Comparison of ENCODE assay signal across 14 cellular contexts in the genomic region with DNA sequence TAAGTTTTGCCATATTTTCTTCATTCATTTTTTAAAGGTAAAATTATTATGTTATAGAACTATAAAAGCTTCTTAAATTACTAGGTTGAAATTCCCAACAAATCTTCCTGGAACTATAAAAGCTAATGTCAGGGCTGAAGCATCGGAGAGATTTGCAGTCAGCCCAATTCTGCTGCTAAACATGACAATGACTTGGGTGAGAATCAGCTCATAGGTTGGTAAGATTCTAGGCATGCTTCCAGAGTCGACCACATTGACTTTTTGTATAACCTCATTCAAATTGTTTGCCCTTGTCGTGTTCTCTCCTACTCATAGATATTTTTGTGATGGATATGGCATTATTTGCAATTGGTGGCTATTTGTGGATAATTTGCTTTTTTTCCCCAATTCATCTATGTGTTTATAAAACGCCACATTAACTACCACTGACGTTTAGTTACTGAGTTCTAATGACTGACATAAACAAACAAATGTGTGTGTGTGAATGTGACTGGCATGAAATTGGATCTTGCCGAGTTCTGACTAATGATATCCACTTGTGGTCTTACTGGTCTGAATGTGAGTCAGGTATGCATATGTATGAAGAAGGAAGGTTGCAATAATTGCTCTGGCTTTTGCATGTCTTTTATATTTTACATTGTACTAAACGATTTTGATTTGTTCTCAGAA.
DNase-seq lines count a peak whose midpoint lies in the region; ATAC-seq, FAIRE-seq and TF ChIP-seq lines count a peak whose summit lies in the region.
"Had no signal": no experiment of that assay in that cellular context is flagged by ENCODE, and none has a peak within 500 bp of the region (broad histone marks: within the 10 kb centered on the region; RNA-seq: fewer than 3 reads in every experiment).

No MANE protein-coding gene starts in this region.

- H3K4me1 ChIP-seq in CD8-positive, alpha-beta memory T cell (ENCODE audit: insufficient read depth, low read length), result no peaks in the 10 kb centered on the region

- H3K27ac Mint-ChIP-seq in CD8-positive, alpha-beta memory T cell, result no peak overlapping the region
- no peak overlapping the region for H3K27ac Mint-ChIP-seq in type B pancreatic cell
- H3K27ac Mint-ChIP-seq: activated naive CD8-positive, alpha-beta T cell treated with anti-CD3 and anti-CD28 coated beads for 36 hours; neural progenitor cell had no signal

- peaks cover 5% of the 10 kb centered on the region for H3K27me3 ChIP-seq in CD8-positive, alpha-beta memory T cell (ENCODE audit: insufficient read depth, low read length, poor library complexity, severe bottlenecking)
- H3K27me3 ChIP-seq: neural progenitor cell had no signal

- no peaks in the 10 kb centered on the region for H3K4me1 Mint-ChIP-seq in CD8-positive, alpha-beta memory T cell
- H3K4me1 Mint-ChIP-seq in type B pancreatic cell (ENCODE audit: unreplicated experiment), result peaks cover 30% of the 10 kb centered on the region
- H3K4me1 Mint-ChIP-seq: activated naive CD8-positive, alpha-beta T cell treated with anti-CD3 and anti-CD28 coated beads for 36 hours had no signal

- DNase-seq in NCI-H510A treated with DMSO at 0.1 percent for 48 hours (lab: John Stamatoyannopoulos, UW) (peak; percentile 7), NCI-H510A (lab: John Stamatoyannopoulos, UW) (no peak), NCI-H748 treated with DMSO at 0.1 percent for 48 hours (lab: John Stamatoyannopoulos, UW) (peak; percentile 37), epithelial cell of esophagus (ENCODE audit: low read depth) (peak; percentile 93), urothelium cell line (ENCODE audit: low spot score) (peak; percentile 26), type B pancreatic cell (ENCODE audit: extremely low spot score, unreplicated experiment) (no peak)
- no peak for DNase-seq in CD8-positive, alpha-beta memory T cell
- DNase-seq: activated naive CD8-positive, alpha-beta T cell treated with anti-CD3 and anti-CD28 coated beads for 36 hours; NCI-H1694 had no signal

- H3K4me3 ChIP-seq in epithelial cell of esophagus (ENCODE audit: low read length), result no peak overlapping the region
- H3K4me3 ChIP-seq in CD8-positive, alpha-beta memory T cell (ENCODE audit: low read length), result no peak overlapping the region
- H3K4me3 ChIP-seq: neural progenitor cell had no signal

- POLR2A ChIA-PET in CD8-positive, alpha-beta memory T cell (lab: Charles Lee), result no interaction called here

- no peak for ATAC-seq in GM21367 (IDR thresholded peaks at IDR 0.05; ENCODE audit: unreplicated experiment)
- ATAC-seq: left lobe of liver, Panc1 had no signal

- CTCF ChIA-PET in CD8-positive, alpha-beta memory T cell (lab: Charles Lee), result no interaction called here

- no peaks in the 10 kb centered on the region for H3K27me3 Mint-ChIP-seq in CD8-positive, alpha-beta memory T cell
- H3K27me3 Mint-ChIP-seq in type B pancreatic cell, result peaks cover 22% of the 10 kb centered on the region

- H3K36me3 Mint-ChIP-seq in CD8-positive, alpha-beta memory T cell, result no peaks in the 10 kb centered on the region
- H3K36me3 Mint-ChIP-seq in type B pancreatic cell, result peaks cover 4% of the 10 kb centered on the region
- H3K36me3 Mint-ChIP-seq: activated naive CD8-positive, alpha-beta T cell treated with anti-CD3 and anti-CD28 coated beads for 36 hours; neural progenitor cell had no signal

- peaks cover 0 to 3% (median 0%) of the 10 kb centered on the region in 5 donors for H3K9me3 Mint-ChIP-seq in CD8-positive, alpha-beta memory T cell
- no peaks in the 10 kb centered on the region for H3K9me3 Mint-ChIP-seq in type B pancreatic cell
- H3K9me3 Mint-ChIP-seq: activated naive CD8-positive, alpha-beta T cell treated with anti-CD3 and anti-CD28 coated beads for 36 hours; neural progenitor cell had no signal

- no peaks in the 10 kb centered on the region for H3K36me3 ChIP-seq in CD8-positive, alpha-beta memory T cell (ENCODE audit: insufficient read depth, low read length)
- H3K36me3 ChIP-seq: neural progenitor cell had no signal

- H3K27ac ChIP-seq in CD8-positive, alpha-beta memory T cell (ENCODE audit: low read depth, low read length), result no peak overlapping the region
- H3K27ac ChIP-seq: neural progenitor cell had no signal

- no peak overlapping the region for H3K4me3 Mint-ChIP-seq in CD8-positive, alpha-beta memory T cell
- no peak overlapping the region for H3K4me3 Mint-ChIP-seq in type B pancreatic cell
- H3K4me3 Mint-ChIP-seq: activated naive CD8-positive, alpha-beta T cell treated with anti-CD3 and anti-CD28 coated beads for 36 hours; neural progenitor cell had no signal

- FAIRE-seq in urothelium cell line (lab: Jason Lieb, UNC), result peak; percentile 32
- FAIRE-seq: TTC549 had no signal

- H3K9me3 ChIP-seq in CD8-positive, alpha-beta memory T cell (ENCODE audit: low read length), result no peaks in the 10 kb centered on the region

- TF ChIP-seq CTCF in epithelial cell of esophagus (IDR thresholded peaks at IDR 0.05; ENCODE audit: insufficient read depth, low read depth, low read length, missing control alignments) (no peak), type B pancreatic cell (conservative IDR thresholded peaks at IDR 0.05) (no peak)

Comparison
In these comparisons a context has a peak if more than half of its experiments do, and no peak if none do; other contexts are left out.
1. DNase-seq: peak in NCI-H510A treated with DMSO at 0.1 percent for 48 hours (single experiment), NCI-H748 treated with DMSO at 0.1 percent for 48 hours (single experiment), epithelial cell of esophagus (single experiment) and urothelium cell line (single experiment); none in NCI-H510A (single experiment), CD8-positive, alpha-beta memory T cell (0 of 5) and type B pancreatic cell (single experiment).